Comparison of ENCODE assay signal across 1 cellular context in the genomic region with DNA sequence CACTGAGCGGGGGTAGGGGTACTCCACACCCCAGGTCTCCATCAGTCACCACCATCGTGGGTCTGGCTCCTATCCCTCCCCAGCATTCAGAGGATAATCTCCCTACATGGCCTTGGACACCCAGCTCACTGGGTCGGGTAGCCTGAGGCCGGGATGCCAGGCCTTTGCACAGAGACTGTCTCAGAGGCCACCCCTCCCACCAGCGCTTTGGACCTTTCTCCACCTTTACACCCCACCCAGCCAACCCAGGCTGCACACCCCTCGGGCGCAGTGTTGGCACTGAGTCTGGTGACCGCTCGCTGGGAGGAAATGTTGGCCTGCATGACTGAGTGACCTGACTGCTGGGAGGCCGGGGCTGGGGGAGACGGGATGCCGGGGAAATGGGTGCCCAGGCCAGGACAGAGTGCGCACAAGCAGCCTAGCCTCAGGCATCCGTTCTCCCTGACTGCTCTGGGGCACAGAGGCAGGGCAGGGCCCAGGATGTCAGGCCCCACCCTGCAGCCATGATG.
TF ChIP-seq lines count a peak whose summit lies in the region.

No MANE protein-coding gene starts in this region.

TF ChIP-seq in HepG2, 621 proteins besides CTCF, POLR2A, EP300 and RAD21:
- no peak for TF ChIP-seq ZNF205 (CRISPR knock-in tag; IDR thresholded peaks at IDR 0.05)
- peak; percentile 8 for TF ChIP-seq HNRNPLL (IDR thresholded peaks at IDR 0.05; ENCODE audit: low read depth, low read length, poor library complexity, severe bottlenecking)
- TF ChIP-seq ZNF616 (CRISPR knock-in tag; IDR thresholded peaks at IDR 0.05; ENCODE audit: low read depth), result no peak
- TF ChIP-seq, protein P1, sequence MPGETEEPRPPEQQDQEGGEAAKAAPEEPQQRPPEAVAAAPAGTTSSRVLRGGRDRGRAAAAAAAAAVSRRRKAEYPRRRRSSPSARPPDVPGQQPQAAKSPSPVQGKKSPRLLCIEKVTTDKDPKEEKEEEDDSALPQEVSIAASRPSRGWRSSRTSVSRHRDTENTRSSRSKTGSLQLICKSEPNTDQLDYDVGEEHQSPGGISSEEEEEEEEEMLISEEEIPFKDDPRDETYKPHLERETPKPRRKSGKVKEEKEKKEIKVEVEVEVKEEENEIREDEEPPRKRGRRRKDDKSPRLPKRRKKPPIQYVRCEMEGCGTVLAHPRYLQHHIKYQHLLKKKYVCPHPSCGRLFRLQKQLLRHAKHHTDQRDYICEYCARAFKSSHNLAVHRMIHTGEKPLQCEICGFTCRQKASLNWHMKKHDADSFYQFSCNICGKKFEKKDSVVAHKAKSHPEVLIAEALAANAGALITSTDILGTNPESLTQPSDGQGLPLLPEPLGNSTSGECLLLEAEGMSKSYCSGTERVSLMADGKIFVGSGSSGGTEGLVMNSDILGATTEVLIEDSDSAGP (CRISPR knock-in tag; IDR thresholded peaks at IDR 0.05; ENCODE audit: borderline replicate concordance), result 0 out of 2 replicates have a peak, but pooled peaks have one; percentile 38
- 0 out of 2 replicates have a peak, but pooled peaks have one; percentile 25 for TF ChIP-seq ZNF605 (CRISPR knock-in tag; IDR thresholded peaks at IDR 0.05)
- TF ChIP-seq ZNF768 (CRISPR knock-in tag; IDR thresholded peaks at IDR 0.05), result peak; percentile 54; the same call in 1 of the 2 replicates
- TF ChIP-seq, protein P2, sequence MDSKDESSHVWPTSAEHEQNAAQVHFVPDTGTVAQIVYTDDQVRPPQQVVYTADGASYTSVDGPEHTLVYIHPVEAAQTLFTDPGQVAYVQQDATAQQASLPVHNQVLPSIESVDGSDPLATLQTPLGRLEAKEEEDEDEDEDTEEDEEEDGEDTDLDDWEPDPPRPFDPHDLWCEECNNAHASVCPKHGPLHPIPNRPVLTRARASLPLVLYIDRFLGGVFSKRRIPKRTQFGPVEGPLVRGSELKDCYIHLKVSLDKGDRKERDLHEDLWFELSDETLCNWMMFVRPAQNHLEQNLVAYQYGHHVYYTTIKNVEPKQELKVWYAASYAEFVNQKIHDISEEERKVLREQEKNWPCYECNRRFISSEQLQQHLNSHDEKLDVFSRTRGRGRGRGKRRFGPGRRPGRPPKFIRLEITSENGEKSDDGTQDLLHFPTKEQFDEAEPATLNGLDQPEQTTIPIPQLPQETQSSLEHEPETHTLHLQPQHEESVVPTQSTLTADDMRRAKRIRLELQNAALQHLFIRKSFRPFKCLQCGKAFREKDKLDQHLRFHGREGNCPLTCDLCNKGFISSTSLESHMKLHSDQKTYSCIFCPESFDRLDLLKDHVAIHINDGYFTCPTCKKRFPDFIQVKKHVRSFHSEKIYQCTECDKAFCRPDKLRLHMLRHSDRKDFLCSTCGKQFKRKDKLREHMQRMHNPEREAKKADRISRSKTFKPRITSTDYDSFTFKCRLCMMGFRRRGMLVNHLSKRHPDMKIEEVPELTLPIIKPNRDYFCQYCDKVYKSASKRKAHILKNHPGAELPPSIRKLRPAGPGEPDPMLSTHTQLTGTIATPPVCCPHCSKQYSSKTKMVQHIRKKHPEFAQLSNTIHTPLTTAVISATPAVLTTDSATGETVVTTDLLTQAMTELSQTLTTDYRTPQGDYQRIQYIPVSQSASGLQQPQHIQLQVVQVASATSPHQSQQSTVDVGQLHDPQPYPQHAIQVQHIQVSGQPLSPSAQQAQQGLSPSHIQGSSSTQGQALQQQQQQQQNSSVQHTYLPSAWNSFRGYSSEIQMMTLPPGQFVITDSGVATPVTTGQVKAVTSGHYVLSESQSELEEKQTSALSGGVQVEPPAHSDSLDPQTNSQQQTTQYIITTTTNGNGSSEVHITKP (CRISPR knock-in tag; IDR thresholded peaks at IDR 0.05; ENCODE audit: low read depth), result peak; percentile 96
- TF ChIP-seq ZFY (CRISPR knock-in tag; IDR thresholded peaks at IDR 0.05), result peak; percentile 30; the same call in 1 of the 2 replicates
- TF ChIP-seq TBX3 (IDR thresholded peaks at IDR 0.05; ENCODE audit: borderline replicate concordance), result 0 out of 2 replicates have a peak, but pooled peaks have one; percentile 20
- TF ChIP-seq ERF (CRISPR knock-in tag; IDR thresholded peaks at IDR 0.05), result no peak
- 0 out of 2 replicates have a peak, but pooled peaks have one; percentile 32 for TF ChIP-seq ZNF629 (CRISPR knock-in tag; conservative IDR thresholded peaks at IDR 0.05)
- 0 out of 2 replicates have a peak, but pooled peaks have one; percentile 4 for TF ChIP-seq SAP130 (CRISPR knock-in tag; IDR thresholded peaks at IDR 0.05; ENCODE audit: low read depth)
- no peak for TF ChIP-seq ZNF883 (CRISPR knock-in tag; IDR thresholded peaks at IDR 0.05; ENCODE audit: not compliant biosample characterization)
